Comparison of ENCODE assay signal across 1 cellular context in the genomic region with DNA sequence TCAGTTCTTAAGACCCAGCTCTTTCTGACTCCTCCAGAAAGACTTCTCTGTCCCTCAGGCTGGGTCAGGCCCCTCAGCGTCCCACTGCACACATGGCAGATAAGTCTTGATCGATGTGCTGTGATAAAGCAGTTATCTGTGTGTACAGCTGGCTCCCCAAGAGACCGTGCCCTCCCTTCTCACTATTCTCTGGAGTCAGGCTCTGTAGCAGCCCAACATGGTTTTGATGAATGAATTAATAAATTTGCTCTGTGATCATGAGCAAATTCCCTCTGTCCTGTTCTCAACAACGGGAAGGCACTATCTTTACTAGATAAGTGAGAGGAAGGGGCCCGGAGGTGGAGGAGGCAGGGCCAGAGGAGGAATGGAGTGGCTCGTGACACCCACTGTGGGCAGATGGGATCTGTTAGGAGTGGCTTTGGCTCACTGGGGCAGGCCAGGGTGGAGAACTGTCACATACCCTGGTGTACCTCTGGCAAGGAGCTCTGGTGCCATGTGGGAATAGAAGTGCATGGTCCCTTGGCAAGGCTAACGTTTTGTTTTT.
A peak's percentile ranks its signal among the peaks of the same experiment; 100 is the strongest.
TF ChIP-seq lines count a peak whose summit lies in the region.

No MANE protein-coding gene starts in this region.

TF ChIP-seq in K562, 482 proteins besides CTCF, POLR2A, EP300 and RAD21 (continued from another document and continues in another):
- TF ChIP-seq KDM5B (IDR thresholded peaks at IDR 0.05; ENCODE audit: insufficient replicate concordance, low read depth, low read length) = no peak
- TF ChIP-seq ZNF76 (CRISPR knock-in tag; IDR thresholded peaks at IDR 0.05; ENCODE audit: borderline replicate concordance) = no peak; the same call in 1 of the 2 replicates
- TF ChIP-seq, protein P1, sequence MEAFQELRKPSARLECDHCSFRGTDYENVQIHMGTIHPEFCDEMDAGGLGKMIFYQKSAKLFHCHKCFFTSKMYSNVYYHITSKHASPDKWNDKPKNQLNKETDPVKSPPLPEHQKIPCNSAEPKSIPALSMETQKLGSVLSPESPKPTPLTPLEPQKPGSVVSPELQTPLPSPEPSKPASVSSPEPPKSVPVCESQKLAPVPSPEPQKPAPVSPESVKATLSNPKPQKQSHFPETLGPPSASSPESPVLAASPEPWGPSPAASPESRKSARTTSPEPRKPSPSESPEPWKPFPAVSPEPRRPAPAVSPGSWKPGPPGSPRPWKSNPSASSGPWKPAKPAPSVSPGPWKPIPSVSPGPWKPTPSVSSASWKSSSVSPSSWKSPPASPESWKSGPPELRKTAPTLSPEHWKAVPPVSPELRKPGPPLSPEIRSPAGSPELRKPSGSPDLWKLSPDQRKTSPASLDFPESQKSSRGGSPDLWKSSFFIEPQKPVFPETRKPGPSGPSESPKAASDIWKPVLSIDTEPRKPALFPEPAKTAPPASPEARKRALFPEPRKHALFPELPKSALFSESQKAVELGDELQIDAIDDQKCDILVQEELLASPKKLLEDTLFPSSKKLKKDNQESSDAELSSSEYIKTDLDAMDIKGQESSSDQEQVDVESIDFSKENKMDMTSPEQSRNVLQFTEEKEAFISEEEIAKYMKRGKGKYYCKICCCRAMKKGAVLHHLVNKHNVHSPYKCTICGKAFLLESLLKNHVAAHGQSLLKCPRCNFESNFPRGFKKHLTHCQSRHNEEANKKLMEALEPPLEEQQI (IDR thresholded peaks at IDR 0.05) = no peak
- TF ChIP-seq, protein P2, sequence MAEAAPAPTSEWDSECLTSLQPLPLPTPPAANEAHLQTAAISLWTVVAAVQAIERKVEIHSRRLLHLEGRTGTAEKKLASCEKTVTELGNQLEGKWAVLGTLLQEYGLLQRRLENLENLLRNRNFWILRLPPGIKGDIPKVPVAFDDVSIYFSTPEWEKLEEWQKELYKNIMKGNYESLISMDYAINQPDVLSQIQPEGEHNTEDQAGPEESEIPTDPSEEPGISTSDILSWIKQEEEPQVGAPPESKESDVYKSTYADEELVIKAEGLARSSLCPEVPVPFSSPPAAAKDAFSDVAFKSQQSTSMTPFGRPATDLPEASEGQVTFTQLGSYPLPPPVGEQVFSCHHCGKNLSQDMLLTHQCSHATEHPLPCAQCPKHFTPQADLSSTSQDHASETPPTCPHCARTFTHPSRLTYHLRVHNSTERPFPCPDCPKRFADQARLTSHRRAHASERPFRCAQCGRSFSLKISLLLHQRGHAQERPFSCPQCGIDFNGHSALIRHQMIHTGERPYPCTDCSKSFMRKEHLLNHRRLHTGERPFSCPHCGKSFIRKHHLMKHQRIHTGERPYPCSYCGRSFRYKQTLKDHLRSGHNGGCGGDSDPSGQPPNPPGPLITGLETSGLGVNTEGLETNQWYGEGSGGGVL (CRISPR knock-in tag; IDR thresholded peaks at IDR 0.05) = no peak
- TF ChIP-seq CHD4 (IDR thresholded peaks at IDR 0.05; ENCODE audit: insufficient read depth, insufficient replicate concordance, low read depth, low read length, poor library complexity, severe bottlenecking) = no peak
- TF ChIP-seq, protein P3, sequence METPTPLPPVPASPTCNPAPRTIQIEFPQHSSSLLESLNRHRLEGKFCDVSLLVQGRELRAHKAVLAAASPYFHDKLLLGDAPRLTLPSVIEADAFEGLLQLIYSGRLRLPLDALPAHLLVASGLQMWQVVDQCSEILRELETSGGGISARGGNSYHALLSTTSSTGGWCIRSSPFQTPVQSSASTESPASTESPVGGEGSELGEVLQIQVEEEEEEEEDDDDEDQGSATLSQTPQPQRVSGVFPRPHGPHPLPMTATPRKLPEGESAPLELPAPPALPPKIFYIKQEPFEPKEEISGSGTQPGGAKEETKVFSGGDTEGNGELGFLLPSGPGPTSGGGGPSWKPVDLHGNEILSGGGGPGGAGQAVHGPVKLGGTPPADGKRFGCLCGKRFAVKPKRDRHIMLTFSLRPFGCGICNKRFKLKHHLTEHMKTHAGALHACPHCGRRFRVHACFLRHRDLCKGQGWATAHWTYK (CRISPR knock-in tag; IDR thresholded peaks at IDR 0.05) = 0 out of 2 replicates have a peak, but pooled peaks have one; percentile 7
- TF ChIP-seq MTA3 (IDR thresholded peaks at IDR 0.05; ENCODE audit: borderline replicate concordance) = peak; percentile 88
- TF ChIP-seq ARID1B (IDR thresholded peaks at IDR 0.05) = peak; percentile 96
- TF ChIP-seq, protein P4, sequence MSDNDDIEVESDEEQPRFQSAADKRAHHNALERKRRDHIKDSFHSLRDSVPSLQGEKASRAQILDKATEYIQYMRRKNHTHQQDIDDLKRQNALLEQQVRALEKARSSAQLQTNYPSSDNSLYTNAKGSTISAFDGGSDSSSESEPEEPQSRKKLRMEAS (CRISPR knock-in tag; IDR thresholded peaks at IDR 0.05) = no peak
- TF ChIP-seq CCNT2 (IDR thresholded peaks at IDR 0.05; ENCODE audit: borderline replicate concordance, extremely low read depth, insufficient read length, low read depth, low read length) = peak; percentile 45
- TF ChIP-seq PHB2 (IDR thresholded peaks at IDR 0.05; ENCODE audit: low read depth) = no peak
- peak in 1 of 2 experiments; percentile 24; a peak in 1 of 4 replicates for TF ChIP-seq TEAD1 (CRISPR knock-in tag; IDR thresholded peaks at IDR 0.05)
- TF ChIP-seq, protein P5, sequence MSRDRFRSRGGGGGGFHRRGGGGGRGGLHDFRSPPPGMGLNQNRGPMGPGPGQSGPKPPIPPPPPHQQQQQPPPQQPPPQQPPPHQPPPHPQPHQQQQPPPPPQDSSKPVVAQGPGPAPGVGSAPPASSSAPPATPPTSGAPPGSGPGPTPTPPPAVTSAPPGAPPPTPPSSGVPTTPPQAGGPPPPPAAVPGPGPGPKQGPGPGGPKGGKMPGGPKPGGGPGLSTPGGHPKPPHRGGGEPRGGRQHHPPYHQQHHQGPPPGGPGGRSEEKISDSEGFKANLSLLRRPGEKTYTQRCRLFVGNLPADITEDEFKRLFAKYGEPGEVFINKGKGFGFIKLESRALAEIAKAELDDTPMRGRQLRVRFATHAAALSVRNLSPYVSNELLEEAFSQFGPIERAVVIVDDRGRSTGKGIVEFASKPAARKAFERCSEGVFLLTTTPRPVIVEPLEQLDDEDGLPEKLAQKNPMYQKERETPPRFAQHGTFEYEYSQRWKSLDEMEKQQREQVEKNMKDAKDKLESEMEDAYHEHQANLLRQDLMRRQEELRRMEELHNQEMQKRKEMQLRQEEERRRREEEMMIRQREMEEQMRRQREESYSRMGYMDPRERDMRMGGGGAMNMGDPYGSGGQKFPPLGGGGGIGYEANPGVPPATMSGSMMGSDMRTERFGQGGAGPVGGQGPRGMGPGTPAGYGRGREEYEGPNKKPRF (IDR thresholded peaks at IDR 0.05; ENCODE audit: low read depth, low read length) = no peak
- no peak for TF ChIP-seq ILF3 (IDR thresholded peaks at IDR 0.05; ENCODE audit: borderline replicate concordance)
- TF ChIP-seq TCF7 (IDR thresholded peaks at IDR 0.05; ENCODE audit: borderline replicate concordance) = no peak
- TF ChIP-seq ATF1 (CRISPR knock-in tag; IDR thresholded peaks at IDR 0.05) = no peak
- TF ChIP-seq ATF1 (tag; IDR thresholded peaks at IDR 0.05) = peak; percentile 30; the same call in 1 of the 2 replicates
- peak; percentile 30; the same call in 1 of the 2 replicates for TF ChIP-seq TARDBP (IDR thresholded peaks at IDR 0.05)
- TF ChIP-seq, protein P6, sequence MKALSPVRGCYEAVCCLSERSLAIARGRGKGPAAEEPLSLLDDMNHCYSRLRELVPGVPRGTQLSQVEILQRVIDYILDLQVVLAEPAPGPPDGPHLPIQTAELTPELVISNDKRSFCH (CRISPR knock-in tag; IDR thresholded peaks at IDR 0.05) = no peak
- TF ChIP-seq, protein P6 (tag; IDR thresholded peaks at IDR 0.05) = peak; percentile 94
- no peak for TF ChIP-seq TAF7 (tag; IDR thresholded peaks at IDR 0.05)
- no peak for TF ChIP-seq GTF2E2 (tag; IDR thresholded peaks at IDR 0.05)
- no peak for TF ChIP-seq ZNF282 (CRISPR knock-in tag; IDR thresholded peaks at IDR 0.05)
- no peak for TF ChIP-seq ZNF124 (CRISPR knock-in tag; IDR thresholded peaks at IDR 0.05)
- no peak for TF ChIP-seq ZNF707 (CRISPR knock-in tag; conservative IDR thresholded peaks at IDR 0.05)
- TF ChIP-seq SIN3B (IDR thresholded peaks at IDR 0.05; ENCODE audit: low read depth) = no peak
- peak in 1 of 2 experiments; percentile 84; a peak in 1 of 4 replicates for TF ChIP-seq TBL1XR1 (IDR thresholded peaks at IDR 0.05; ENCODE audit: low read length in 2 of 2)
- TF ChIP-seq ZBTB1 (CRISPR knock-in tag; IDR thresholded peaks at IDR 0.05; ENCODE audit: borderline replicate concordance, low read depth) = no peak
- TF ChIP-seq SMARCA4 (IDR thresholded peaks at IDR 0.05) = peak; percentile 95
- TF ChIP-seq ARID2 (IDR thresholded peaks at IDR 0.05) = no peak
- TF ChIP-seq HNRNPL (IDR thresholded peaks at IDR 0.05; ENCODE audit: low read depth, low read length) = no peak
- 0 out of 2 replicates have a peak, but pooled peaks have one; percentile 79 for TF ChIP-seq ERF (CRISPR knock-in tag; IDR thresholded peaks at IDR 0.05)
- no peak for TF ChIP-seq POLR2H (tag; IDR thresholded peaks at IDR 0.05; ENCODE audit: low read depth)
- no peak for TF ChIP-seq ZNF780A (CRISPR knock-in tag; IDR thresholded peaks at IDR 0.05)
- TF ChIP-seq, protein P7, sequence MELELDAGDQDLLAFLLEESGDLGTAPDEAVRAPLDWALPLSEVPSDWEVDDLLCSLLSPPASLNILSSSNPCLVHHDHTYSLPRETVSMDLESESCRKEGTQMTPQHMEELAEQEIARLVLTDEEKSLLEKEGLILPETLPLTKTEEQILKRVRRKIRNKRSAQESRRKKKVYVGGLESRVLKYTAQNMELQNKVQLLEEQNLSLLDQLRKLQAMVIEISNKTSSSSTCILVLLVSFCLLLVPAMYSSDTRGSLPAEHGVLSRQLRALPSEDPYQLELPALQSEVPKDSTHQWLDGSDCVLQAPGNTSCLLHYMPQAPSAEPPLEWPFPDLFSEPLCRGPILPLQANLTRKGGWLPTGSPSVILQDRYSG (tag; conservative IDR thresholded peaks at IDR 0.05; ENCODE audit: low read depth) = no peak; the same call in none of the 2 replicates
- no peak for TF ChIP-seq SRF (CRISPR knock-in tag; IDR thresholded peaks at IDR 0.05)
- TF ChIP-seq NR1H2 (CRISPR knock-in tag; IDR thresholded peaks at IDR 0.05) = no peak
- no peak for TF ChIP-seq ZNF551 (CRISPR knock-in tag; IDR thresholded peaks at IDR 0.05)
- no peak for TF ChIP-seq HNRNPK (IDR thresholded peaks at IDR 0.05; ENCODE audit: low read depth, low read length, poor library complexity, severe bottlenecking)
- no peak for TF ChIP-seq SAFB2 (IDR thresholded peaks at IDR 0.05; ENCODE audit: borderline replicate concordance, low read depth, low read length, severe bottlenecking)
- TF ChIP-seq, protein P8, sequence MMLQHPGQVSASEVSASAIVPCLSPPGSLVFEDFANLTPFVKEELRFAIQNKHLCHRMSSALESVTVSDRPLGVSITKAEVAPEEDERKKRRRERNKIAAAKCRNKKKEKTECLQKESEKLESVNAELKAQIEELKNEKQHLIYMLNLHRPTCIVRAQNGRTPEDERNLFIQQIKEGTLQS (IDR thresholded peaks at IDR 0.05) = no peak
- TF ChIP-seq, protein P8 (CRISPR knock-in tag; conservative IDR thresholded peaks at IDR 0.05) = no peak
- no peak; the same call in 1 of the 2 replicates for TF ChIP-seq STAT5A (IDR thresholded peaks at IDR 0.05; ENCODE audit: borderline replicate concordance, low read length)
- no peak for TF ChIP-seq BRD4 (IDR thresholded peaks at IDR 0.05)
- TF ChIP-seq PHF20 (IDR thresholded peaks at IDR 0.05; ENCODE audit: partially characterized antibody) = no peak
- no peak for TF ChIP-seq HMGN3 (IDR thresholded peaks at IDR 0.05; ENCODE audit: borderline replicate concordance, extremely low read depth, insufficient read length, low read depth, low read length)
- TF ChIP-seq BRCA1 (IDR thresholded peaks at IDR 0.05) = no peak
- no peak for TF ChIP-seq BRCA1 (CRISPR knock-in tag; IDR thresholded peaks at IDR 0.05)
- TF ChIP-seq MEF2A (IDR thresholded peaks at IDR 0.05; ENCODE audit: control insufficient read depth, low read depth, low read length) = no peak
- peak; percentile 76 for TF ChIP-seq CBFA2T2 (conservative IDR thresholded peaks at IDR 0.05)
- TF ChIP-seq ESRRB (CRISPR knock-in tag; IDR thresholded peaks at IDR 0.05; ENCODE audit: borderline replicate concordance) = no peak
- TF ChIP-seq, protein P9, sequence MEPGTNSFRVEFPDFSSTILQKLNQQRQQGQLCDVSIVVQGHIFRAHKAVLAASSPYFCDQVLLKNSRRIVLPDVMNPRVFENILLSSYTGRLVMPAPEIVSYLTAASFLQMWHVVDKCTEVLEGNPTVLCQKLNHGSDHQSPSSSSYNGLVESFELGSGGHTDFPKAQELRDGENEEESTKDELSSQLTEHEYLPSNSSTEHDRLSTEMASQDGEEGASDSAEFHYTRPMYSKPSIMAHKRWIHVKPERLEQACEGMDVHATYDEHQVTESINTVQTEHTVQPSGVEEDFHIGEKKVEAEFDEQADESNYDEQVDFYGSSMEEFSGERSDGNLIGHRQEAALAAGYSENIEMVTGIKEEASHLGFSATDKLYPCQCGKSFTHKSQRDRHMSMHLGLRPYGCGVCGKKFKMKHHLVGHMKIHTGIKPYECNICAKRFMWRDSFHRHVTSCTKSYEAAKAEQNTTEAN (CRISPR knock-in tag; IDR thresholded peaks at IDR 0.05) = no peak
- peak; percentile 88 for TF ChIP-seq TEAD4 (IDR thresholded peaks at IDR 0.05; ENCODE audit: low read length)
- no peak for TF ChIP-seq TEAD4 (CRISPR knock-in tag; IDR thresholded peaks at IDR 0.05; ENCODE audit: borderline replicate concordance)
- TF ChIP-seq SIRT6 (IDR thresholded peaks at IDR 0.05; ENCODE audit: low read depth, low read length) = no peak
- TF ChIP-seq EP400 (IDR thresholded peaks at IDR 0.05) = peak; percentile 40; the same call in 1 of the 2 replicates
- TF ChIP-seq CREM (IDR thresholded peaks at IDR 0.05; ENCODE audit: low read depth) = peak; percentile 66
- TF ChIP-seq PTBP1 (IDR thresholded peaks at IDR 0.05; ENCODE audit: low read depth, low read length) = no peak
- TF ChIP-seq HNRNPH1 (optimal IDR thresholded peaks at IDR 0.05; ENCODE audit: low read depth, low read length) = no peak
